ENCODE assay signal across 32 cellular contexts in the genomic region with DNA sequence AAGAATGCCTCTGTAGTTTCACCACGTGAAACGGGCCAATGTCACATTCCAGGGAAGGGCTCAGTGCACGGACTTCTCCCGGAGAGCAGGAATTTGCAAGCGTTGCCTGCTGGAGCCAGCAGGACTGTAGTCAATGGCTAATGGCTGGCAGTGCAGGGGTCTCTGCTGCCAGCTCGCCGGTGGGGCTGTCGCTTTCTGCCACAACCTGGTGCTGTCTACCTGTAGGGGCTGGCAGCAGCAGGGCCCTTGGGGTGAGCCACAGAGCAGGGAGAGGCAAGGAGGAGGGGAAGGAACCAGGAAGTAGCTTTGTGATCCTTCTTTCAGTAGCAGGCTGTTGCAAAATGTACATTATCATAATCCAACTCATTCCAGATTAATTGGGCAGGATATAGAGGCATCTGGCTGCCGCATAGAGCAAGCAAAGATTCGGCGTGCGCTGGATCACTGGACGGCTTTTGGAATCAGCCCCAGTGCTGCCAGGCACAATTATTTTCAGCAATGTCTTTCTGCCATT.
DNase-seq lines count a peak whose midpoint lies in the region; ATAC-seq and TF ChIP-seq lines count a peak whose summit lies in the region.
"Had no signal": no experiment of that assay in that cellular context is flagged by ENCODE, and none has a peak within 500 bp of the region (broad histone marks: within the 10 kb centered on the region; RNA-seq: fewer than 3 reads in every experiment).

No MANE protein-coding gene starts in this region.

- H2BK5ac ChIP-seq in neuronal stem cell (ENCODE audit: low read length), result no peak overlapping the region

- no peaks in the 10 kb centered on the region for H3K4me1 Mint-ChIP-seq in endothelial cell (ENCODE audit: unreplicated experiment)
- H3K4me1 Mint-ChIP-seq: activated CD4-positive, alpha-beta T cell treated with anti-CD3 and anti-CD28 coated beads, Interleukin-2, amount 10 ng/mL, durations not matched to agents 7 days and 5 days; activated naive CD8-positive, alpha-beta T cell treated with anti-CD3 and anti-CD28 coated beads, Interleukin-2, amount 10 ng/mL, durations not matched to agents 7 days and 5 days; natural killer cell had no signal

- H2BK12ac ChIP-seq in neuronal stem cell (ENCODE audit: low read length), result no peak overlapping the region

- no peaks in the 10 kb centered on the region; the same call in 1 of the 2 replicates for H3K27me3 ChIP-seq in H7 (ENCODE audit: control insufficient read depth, insufficient read depth, low read length)
- peaks cover 0 to 46% (median 0%) of the 10 kb centered on the region in 3 experiments for H3K27me3 ChIP-seq in neuronal stem cell (ENCODE audit: control insufficient read depth in 3 of 3, insufficient read depth in 3 of 3, low read depth in 1 of 3, low read length in 3 of 3)
- H3K27me3 ChIP-seq: ascending aorta, ovary, Peyer's patch had no signal

- H3K18ac ChIP-seq in neuronal stem cell (ENCODE audit: low read length), result peak overlapping the region; percentile 11

- no peaks in the 10 kb centered on the region for H3K36me3 Mint-ChIP-seq in endothelial cell (ENCODE audit: low read depth, unreplicated experiment)
- H3K36me3 Mint-ChIP-seq: activated naive CD8-positive, alpha-beta T cell treated with anti-CD3 and anti-CD28 coated beads, Interleukin-2, amount 10 ng/mL, durations not matched to agents 7 days and 5 days; natural killer cell; stimulated activated naive B cell treated with anti-CD40 and anti-IgM and Interleukin-4, amounts not matched to agents 10 μg/mL and 1 μg/mL and 100 μg/mL, for 72 hours; type B pancreatic cell had no signal

- no peak overlapping the region for H3K9ac ChIP-seq in neuronal stem cell (ENCODE audit: low read depth, low read length, poor library complexity)

- no peak overlapping the region for H3K4me3 Mint-ChIP-seq in endothelial cell (ENCODE audit: unreplicated experiment)
- H3K4me3 Mint-ChIP-seq: activated CD4-positive, alpha-beta T cell treated with anti-CD3 and anti-CD28 coated beads, Interleukin-2, amount 10 ng/mL, durations not matched to agents 7 days and 5 days; activated naive CD8-positive, alpha-beta T cell treated with anti-CD3 and anti-CD28 coated beads, Interleukin-2, amount 10 ng/mL, durations not matched to agents 7 days and 5 days; activated T-cell treated with anti-CD3 and anti-CD28 coated beads, Interleukin-2, amount 50 U/mL, for 24 hours; effector memory CD8-positive, alpha-beta T cell; HFFc6; natural killer cell; stimulated activated naive B cell treated with anti-CD40 and anti-IgM and Interleukin-4, amounts not matched to agents 10 μg/mL and 1 μg/mL and 100 μg/mL, for 72 hours; type B pancreatic cell had no signal

- no peak overlapping the region for H2AK5ac ChIP-seq in neuronal stem cell (ENCODE audit: low read depth, low read length)

- no peak overlapping the region for H2BK120ac ChIP-seq in neuronal stem cell (ENCODE audit: low read depth, low read length)

- H2BK15ac ChIP-seq in neuronal stem cell (ENCODE audit: low read length), result no peak overlapping the region

- H3K4me1 ChIP-seq in neuronal stem cell (ENCODE audit: control insufficient read depth in 2 of 2, insufficient read depth in 1 of 2, low read depth in 1 of 2, low read length in 2 of 2), result peaks cover 3 to 4% of the 10 kb centered on the region in 2 donors
- H3K4me1 ChIP-seq: ascending aorta, lower lobe of right lung, Peyer's patch had no signal

- no peak overlapping the region for H3K4me3 ChIP-seq in H7 (ENCODE audit: insufficient read depth, low read depth, low read length)
- no peak overlapping the region for H3K4me3 ChIP-seq in neuronal stem cell (ENCODE audit: low read length in 2 of 2)
- H3K4me3 ChIP-seq: ascending aorta, lower lobe of right lung, ovary, Peyer's patch, skin epidermis had no signal

- H3K27me3 Mint-ChIP-seq in endothelial cell (ENCODE audit: unreplicated experiment), result peaks cover 8% of the 10 kb centered on the region

- no peak overlapping the region for H3K4me2 ChIP-seq in neuronal stem cell (ENCODE audit: insufficient read depth, low read length, poor library complexity, severe bottlenecking)

- H3K23ac ChIP-seq in neuronal stem cell (ENCODE audit: low read depth, low read length, poor library complexity), result no peak overlapping the region

- no peaks in the 10 kb centered on the region for H3K9me3 Mint-ChIP-seq in endothelial cell (ENCODE audit: unreplicated experiment)
- H3K9me3 Mint-ChIP-seq: activated CD4-positive, alpha-beta T cell treated with anti-CD3 and anti-CD28 coated beads, Interleukin-2, amount 10 ng/mL, durations not matched to agents 7 days and 5 days; activated naive CD8-positive, alpha-beta T cell treated with anti-CD3 and anti-CD28 coated beads, Interleukin-2, amount 10 ng/mL, durations not matched to agents 7 days and 5 days; activated T-cell treated with anti-CD3 and anti-CD28 coated beads, Interleukin-2, amount 50 U/mL, for 24 hours; effector memory CD8-positive, alpha-beta T cell; natural killer cell; type B pancreatic cell had no signal

- H3K14ac ChIP-seq in neuronal stem cell (ENCODE audit: low read length), result no peak overlapping the region

- H3K36me3 ChIP-seq in H7 (replicated peaks; ENCODE audit: control insufficient read depth, insufficient read depth, low read length), result no peaks in the 10 kb centered on the region
- no peaks in the 10 kb centered on the region for H3K36me3 ChIP-seq in neuronal stem cell (replicated peaks in 1 of 2; ENCODE audit: control insufficient read depth in 2 of 2, insufficient read depth in 2 of 2, low read length in 2 of 2)
- H3K36me3 ChIP-seq: ascending aorta, lower lobe of right lung, ovary, Peyer's patch had no signal

- peak; percentile 84 for DNase-seq in H7
- peak; percentile 26 for DNase-seq in NCI-H524 treated with DMSO at 0.1 percent for 48 hours (lab: John Stamatoyannopoulos, UW)
- DNase-seq in endothelial cell (ENCODE audit: low spot score), result no peak
- DNase-seq in neuronal stem cell (ENCODE audit: low spot score), result no peak
- no peak for DNase-seq in NCI-H2029 treated with DMSO at 0.1 percent for 48 hours (lab: John Stamatoyannopoulos, UW)
- no peak for DNase-seq in C1 segment of cervical spinal cord (lab: John Stamatoyannopoulos, UW)
- DNase-seq: activated CD4-positive, alpha-beta T cell treated with anti-CD3 and anti-CD28 coated beads, Interleukin-2, amount 10 ng/mL, durations not matched to agents 7 days and 5 days; activated gamma-delta T cell; activated naive CD8-positive, alpha-beta T cell treated with anti-CD3 and anti-CD28 coated beads, Interleukin-2, amount 10 ng/mL, durations not matched to agents 7 days and 5 days; activated T-cell treated with anti-CD3 and anti-CD28 coated beads, Interleukin-2, amount 50 U/mL, for 24 hours; central memory CD4-positive, alpha-beta T cell; COR-L47; effector memory CD8-positive, alpha-beta T cell; GDM1; HFFc6; KG1; kidney glomerular epithelial cell; lower lobe of right lung; MM.1S; natural killer cell; NCI-H2029; NCI-H69; ovary; Peyer's patch; SHP77 treated with DMSO at 0.1 percent for 48 hours; stimulated activated naive B cell treated with anti-CD40 and anti-IgM and Interleukin-4, amounts not matched to agents 10 μg/mL and 1 μg/mL and 100 μg/mL, for 72 hours; SW 1271 had no signal

- no peaks in the 10 kb centered on the region for H3K9me3 ChIP-seq in neuronal stem cell (replicated peaks in 1 of 2; ENCODE audit: control insufficient read depth in 2 of 2, insufficient read depth in 1 of 2, low read depth in 1 of 2, low read length in 2 of 2)
- H3K9me3 ChIP-seq: ascending aorta, lower lobe of right lung, ovary, Peyer's patch had no signal

- no CpG with 5 or more reads among the region's 13 CpGs for WGBS in neuronal stem cell (ENCODE audit: extremely low coverage in 2 of 2, insufficient read length in 2 of 2, insufficient replicate concordance in 1 of 2), 2 donors

- peak overlapping the region; percentile 13 for H3K27ac Mint-ChIP-seq in endothelial cell (ENCODE audit: unreplicated experiment)
- H3K27ac Mint-ChIP-seq: activated CD4-positive, alpha-beta T cell treated with anti-CD3 and anti-CD28 coated beads, Interleukin-2, amount 10 ng/mL, durations not matched to agents 7 days and 5 days; activated naive CD8-positive, alpha-beta T cell treated with anti-CD3 and anti-CD28 coated beads, Interleukin-2, amount 10 ng/mL, durations not matched to agents 7 days and 5 days; activated T-cell treated with anti-CD3 and anti-CD28 coated beads, Interleukin-2, amount 50 U/mL, for 24 hours; effector memory CD8-positive, alpha-beta T cell; HFFc6; natural killer cell; stimulated activated naive B cell treated with anti-CD40 and anti-IgM and Interleukin-4, amounts not matched to agents 10 μg/mL and 1 μg/mL and 100 μg/mL, for 72 hours; type B pancreatic cell had no signal

- no peaks in the 10 kb centered on the region for H3K79me1 ChIP-seq in neuronal stem cell (ENCODE audit: low read depth, low read length)

- no peak for ATAC-seq in HG03175 (IDR thresholded peaks at IDR 0.05; ENCODE audit: unreplicated experiment)
- ATAC-seq: effector memory CD8-positive, alpha-beta T cell; lower lobe of right lung; natural killer cell; stimulated activated naive B cell treated with anti-CD40 and anti-IgM and Interleukin-4, amounts not matched to agents 10 μg/mL and 1 μg/mL and 100 μg/mL, for 72 hours had no signal

- H4K91ac ChIP-seq in neuronal stem cell (ENCODE audit: low read depth, low read length, poor library complexity), result no peak overlapping the region

- no peak overlapping the region for H3K27ac ChIP-seq in neuronal stem cell (replicated peaks; ENCODE audit: low read length)
- H3K27ac ChIP-seq: ascending aorta, C4-2B, lower lobe of right lung, ovary, Peyer's patch, skin epidermis had no signal

- no peak for TF ChIP-seq CTCF in endothelial cell (IDR thresholded peaks at IDR 0.05; ENCODE audit: unreplicated experiment)

- H2AFZ ChIP-seq in neuronal stem cell (ENCODE audit: low read length), result no peak overlapping the region

- H3K4ac ChIP-seq in neuronal stem cell (ENCODE audit: low read length), result no peak overlapping the region

- no peak overlapping the region for H4K8ac ChIP-seq in neuronal stem cell (ENCODE audit: low read depth, low read length)

Comparison
In these comparisons a context has a peak if more than half of its experiments do, and no peak if none do; other contexts are left out.
1. DNase-seq: peak in H7 (single experiment) and NCI-H524 treated with DMSO at 0.1 percent for 48 hours (single experiment); none in endothelial cell (single experiment), neuronal stem cell (single experiment), NCI-H2029 treated with DMSO at 0.1 percent for 48 hours (single experiment) and C1 segment of cervical spinal cord (0 of 14).